ENCODE assay signal across 27 cellular contexts in genomic region chr7:7505936-7506335, GRCh38. TPM values are rescaled to one million over a fixed set of nuclear protein-coding genes. Genes with fewer than 3 reads are reported as not detected.
DNase-seq lines count a peak whose midpoint lies in the region; ATAC-seq and TF ChIP-seq lines count a peak whose summit lies in the region.
"Had no signal": no experiment of that assay in that cellular context is flagged by ENCODE, and none has a peak within 500 bp of the region (broad histone marks: within the 10 kb centered on the region; RNA-seq: fewer than 3 reads in every experiment).

No MANE protein-coding gene starts in this region.

- H3K14ac ChIP-seq in mesenchymal stem cell (ENCODE audit: low read length in 2 of 2): no peak overlapping the region

- no peak overlapping the region for H3K23ac ChIP-seq in mesenchymal stem cell (ENCODE audit: low read length in 2 of 2)

- H2BK15ac ChIP-seq in mesenchymal stem cell (ENCODE audit: low read depth, poor library complexity, severe bottlenecking): no peak overlapping the region

- H3K4ac ChIP-seq in mesenchymal stem cell (ENCODE audit: low read depth in 1 of 2, low read length in 2 of 2): no peak overlapping the region

- ATAC-seq in Right ventricle myocardium superior (ENCODE audit: poor library complexity): peak; percentile 77
- ATAC-seq in HG02884 (IDR thresholded peaks at IDR 0.05; ENCODE audit: unreplicated experiment): no peak
- ATAC-seq: activated CD4-positive, alpha-beta T cell treated with anti-CD3 and anti-CD28 coated beads for 36 hours had no signal

- peak overlapping the region in 1 of 2 experiments; percentile 36 for H3K4me3 ChIP-seq in mesenchymal stem cell (ENCODE audit: insufficient read depth in 1 of 2, low read depth in 1 of 2, low read length in 2 of 2)
- H3K4me3 ChIP-seq: BLaER1 treated with 17β-estradiol and CSF1 and Interleukin-3, amounts not matched to agents 10 nM and 100 nM; HAP-1; SJSA1; skin epidermis; upper lobe of left lung had no signal

- 88% methylated on average over 5 of the region's 6 CpGs for WGBS in mesenchymal stem cell

- H3K4me1 ChIP-seq in mesenchymal stem cell (ENCODE audit: control insufficient read depth, insufficient read depth, low read depth, low read length): no peaks in the 10 kb centered on the region
- H3K4me1 ChIP-seq: HAP-1, SJSA1, upper lobe of left lung had no signal

- no peak for TF ChIP-seq CTCF in VCaP (conservative IDR thresholded peaks at IDR 0.05)

- H2AK5ac ChIP-seq in mesenchymal stem cell (ENCODE audit: low read length, severe bottlenecking): no peak overlapping the region

- no peak overlapping the region for H2BK5ac ChIP-seq in mesenchymal stem cell (ENCODE audit: low read depth, low read length, poor library complexity, severe bottlenecking)

- no peak overlapping the region for H2AFZ ChIP-seq in mesenchymal stem cell (ENCODE audit: low read depth, low read length)

- no peak overlapping the region for H3K18ac ChIP-seq in mesenchymal stem cell (ENCODE audit: low read depth in 1 of 2, low read length in 2 of 2)

- intact Hi-C loops in Right ventricle myocardium superior (cut with DNase I) (no loop called here), cardiac septum (cut with DNase I) (no loop called here)

- H3K27ac ChIP-seq in VCaP (peak overlapping the region; percentile 50), mesenchymal stem cell (ENCODE audit: low read length, poor library complexity, severe bottlenecking) (no peak overlapping the region)
- H3K27ac ChIP-seq: BLaER1 treated with 17β-estradiol and CSF1 and Interleukin-3, amounts not matched to agents 10 nM and 100 nM; KMS-11; neutrophil; SJSA1; skin epidermis; upper lobe of left lung had no signal

- no peak overlapping the region for H2BK12ac ChIP-seq in mesenchymal stem cell (ENCODE audit: low read length in 2 of 2)

- H3K9ac ChIP-seq in mesenchymal stem cell (ENCODE audit: low read length): peak overlapping the region; percentile 83
- H3K9ac ChIP-seq: BLaER1 treated with 17β-estradiol and CSF1 and Interleukin-3, amounts not matched to agents 10 nM and 100 nM; KMS-11 had no signal

- H4K8ac ChIP-seq in mesenchymal stem cell (ENCODE audit: low read length): no peak overlapping the region

- DNase-seq in Right ventricle myocardium superior (no peak), cardiac septum (ENCODE audit: low spot score) (no peak), mesenchymal stem cell (no peak), ureter (ENCODE audit: low spot score) (no peak), SK-N-DZ (ENCODE audit: low spot score) (no peak), NCI-H1436 (lab: John Stamatoyannopoulos, UW) (no peak)
- DNase-seq: activated CD4-positive, alpha-beta T cell treated with anti-CD3 and anti-CD28 coated beads for 36 hours; activated gamma-delta T cell treated with Interleukin-2 at 50 U/mL for 16 hours; activated T-cell treated with anti-CD3 and anti-CD28 coated beads, Interleukin-2, amount 50 U/mL, for 24 hours; Caco-2; effector CD4-positive, alpha-beta T cell; erythroblast; NCI-H1694 treated with DMSO at 0.1 percent for 48 hours; NCI-H446 treated with DMSO at 0.1 percent for 48 hours; stimulated activated CD4-positive, alpha-beta T cell treated with anti-CD3 and anti-CD28 coated beads, Interleukin-1b, Interleukin-23, amount 100 ng/mL, for 48 hours; T-helper 1 cell; upper lobe of left lung had no signal

- no peaks in the 10 kb centered on the region for H3K79me1 ChIP-seq in mesenchymal stem cell (replicated peaks; ENCODE audit: low read length, poor library complexity, severe bottlenecking)

- H3K9me3 ChIP-seq in mesenchymal stem cell (ENCODE audit: control insufficient read depth, low read length): no peaks in the 10 kb centered on the region
- H3K9me3 ChIP-seq: Caco-2, HAP-1, neutrophil, SJSA1, upper lobe of left lung had no signal

- no peak overlapping the region for H4K91ac ChIP-seq in mesenchymal stem cell (ENCODE audit: low read length)

- no peak overlapping the region for H2BK120ac ChIP-seq in mesenchymal stem cell (ENCODE audit: low read depth, low read length)

- H3K27me3 ChIP-seq in mesenchymal stem cell (ENCODE audit: control insufficient read depth in 1 of 2, insufficient read depth in 1 of 2, low read length in 2 of 2): no peaks in the 10 kb centered on the region
- H3K27me3 ChIP-seq: BLaER1 treated with 17β-estradiol and CSF1 and Interleukin-3, amounts not matched to agents 10 nM and 100 nM; SJSA1; upper lobe of left lung had no signal

- no peak overlapping the region for H3K4me2 ChIP-seq in mesenchymal stem cell (ENCODE audit: low read length, poor library complexity, severe bottlenecking)
- H3K4me2 ChIP-seq: KMS-11 had no signal

- H3K36me3 ChIP-seq in mesenchymal stem cell (ENCODE audit: control insufficient read depth in 1 of 2, insufficient read depth in 2 of 2, low read depth in 1 of 2, low read length in 2 of 2): no peaks in the 10 kb centered on the region
- H3K36me3 ChIP-seq: BLaER1 treated with 17β-estradiol and CSF1 and Interleukin-3, amounts not matched to agents 10 nM and 100 nM; HAP-1; neutrophil; SJSA1; upper lobe of left lung had no signal

RNA-seq across cellular contexts. Expression of gene COL28A1, which starts 29.7 kb away (rescaled TPM):
- total RNA-seq in Right ventricle myocardium superior (6.7 TPM), cardiac septum (0.51 TPM), ureter (3.7 TPM)
- 0.06 TPM for polyA plus RNA-seq in mesenchymal stem cell (2013, experiment 1 of 2)
- polyA plus RNA-seq in mesenchymal stem cell (2013, experiment 2 of 2): not detected
- polyA plus RNA-seq in SK-N-DZ (2014; cell fraction: cytosol; rRNA removed): 0.07 and 0.21 TPM in 2 replicates
- 0.33 and 0.35 TPM in 2 replicates for polyA plus RNA-seq in SK-N-DZ (2014; cell fraction: nucleus; rRNA removed)
- total RNA-seq: activated CD4-positive, alpha-beta T cell treated with anti-CD3 and anti-CD28 coated beads for 36 hours; activated CD8-positive, alpha-beta memory T cell treated with anti-CD3 and anti-CD28 coated beads for 36 hours; lung microvascular endothelial cell; SJSA1 had no signal
